Comparison of ENCODE assay signal across 8 cellular contexts in the genomic region with DNA sequence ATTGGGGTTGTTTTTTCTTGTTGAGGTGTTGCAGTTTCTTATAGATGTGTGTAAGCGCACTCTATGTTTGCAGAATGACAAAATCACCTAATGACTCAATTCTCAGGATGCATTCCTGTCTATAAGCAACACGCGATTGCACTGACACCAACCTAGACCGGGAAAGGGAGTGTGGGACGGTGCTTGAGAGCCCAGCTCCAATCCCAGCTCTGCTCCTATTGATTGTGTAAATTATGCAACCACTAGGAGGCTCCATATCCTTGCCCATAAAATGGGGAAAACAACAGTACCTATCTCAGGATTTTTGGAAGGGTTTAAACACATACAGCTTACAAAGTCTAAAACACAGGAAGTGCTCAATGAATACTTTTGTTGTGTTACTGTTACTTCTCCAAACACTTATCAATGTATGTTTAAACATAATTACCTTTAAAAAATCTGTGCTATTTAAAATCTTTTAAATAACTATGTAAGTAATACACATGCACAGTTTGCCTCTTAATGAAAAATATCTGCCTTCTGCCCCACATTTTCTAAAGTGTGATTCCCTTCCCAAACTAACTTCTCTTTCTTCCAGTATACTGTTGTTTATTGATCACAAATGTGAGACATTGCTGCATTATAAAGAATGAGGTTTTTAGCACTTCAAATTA.
A peak's percentile ranks its signal among the peaks of the same experiment; 100 is the strongest.
DNase-seq lines count a peak whose midpoint lies in the region; ATAC-seq and TF ChIP-seq lines count a peak whose summit lies in the region.

No MANE protein-coding gene starts in this region.

- H3K4me1 Mint-ChIP-seq in neural crest cell, result peaks cover 3% of the 10 kb centered on the region

- 6 to 19% methylated on average over 5 of the region's 5 CpGs for WGBS in esophagus squamous epithelium, 2 donors

- peaks cover 6% of the 10 kb centered on the region for H3K27me3 Mint-ChIP-seq in neural crest cell (ENCODE audit: low read depth)

- no peak overlapping the region for H3K4me2 ChIP-seq in OCI-LY3 (ENCODE audit: low read length)

- peak; percentile 60 for ATAC-seq in HG03354 (IDR thresholded peaks at IDR 0.05; ENCODE audit: poor library complexity, severe bottlenecking, unreplicated experiment)
- no peak for ATAC-seq in HG03159 (IDR thresholded peaks at IDR 0.05; ENCODE audit: unreplicated experiment)

- H3K4me1 ChIP-seq in OCI-LY3 (ENCODE audit: low read length), result no peaks in the 10 kb centered on the region
- no peaks in the 10 kb centered on the region for H3K4me1 ChIP-seq in esophagus squamous epithelium

- peak; percentile 8 for DNase-seq in GM10266 (ENCODE audit: extremely low spot score)
- no peak for DNase-seq in esophagus squamous epithelium (lab: John Stamatoyannopoulos, UW)
- DNase-seq in neural crest cell (ENCODE audit: low read depth, low spot score), result peak; percentile 17
- no peak for DNase-seq in stimulated activated CD4-positive, alpha-beta T cell treated with anti-CD3 and anti-CD28 coated beads, Interleukin-2, amount 100 ng/mL, for 24 hours
- no peak for DNase-seq in activated gamma-delta T cell (lab: John Stamatoyannopoulos, UW)

- peak; percentile 44 for TF ChIP-seq CTCF in GM10266 (IDR thresholded peaks at IDR 0.05; ENCODE audit: control insufficient read depth, insufficient read depth, low read depth, missing control alignments)
- TF ChIP-seq CTCF in OCI-LY3 (IDR thresholded peaks at IDR 0.05; ENCODE audit: low read depth, low read length), result peak; percentile 45
- TF ChIP-seq CTCF in esophagus squamous epithelium (IDR thresholded peaks at IDR 0.05), result peak in 5 of 6 experiments; percentile 17 to 43 (median 23)
- TF ChIP-seq CTCF in neural crest cell (conservative IDR thresholded peaks at IDR 0.05), result peak; percentile 72

- H3K4me3 Mint-ChIP-seq in neural crest cell, result no peak overlapping the region

- no peak overlapping the region for H3K4me3 ChIP-seq in OCI-LY3 (ENCODE audit: low read length)
- H3K4me3 ChIP-seq in esophagus squamous epithelium, result no peak overlapping the region

- H3K36me3 Mint-ChIP-seq in neural crest cell (ENCODE audit: low read depth), result no peaks in the 10 kb centered on the region

- intact Hi-C loops in esophagus squamous epithelium (cut with DNase I), result no loop called here

- H3K9me3 ChIP-seq in OCI-LY3 (ENCODE audit: insufficient read depth, low read length) (no peaks in the 10 kb centered on the region), esophagus squamous epithelium (no peaks in the 10 kb centered on the region)

- H3K36me3 ChIP-seq in OCI-LY3 (replicated peaks; ENCODE audit: low read depth, low read length) (no peaks in the 10 kb centered on the region), esophagus squamous epithelium (no peaks in the 10 kb centered on the region)

- H3K9me3 Mint-ChIP-seq in neural crest cell, result no peaks in the 10 kb centered on the region

- H2AFZ ChIP-seq in OCI-LY3 (ENCODE audit: low read depth, low read length), result no peak overlapping the region

- no peaks in the 10 kb centered on the region for H3K27me3 ChIP-seq in OCI-LY3 (ENCODE audit: low read depth, low read length)
- no peaks in the 10 kb centered on the region for H3K27me3 ChIP-seq in esophagus squamous epithelium

- H3K27ac ChIP-seq in OCI-LY3 (ENCODE audit: low read length) (no peak overlapping the region), esophagus squamous epithelium (no peak overlapping the region)

- H3K27ac Mint-ChIP-seq in neural crest cell (ENCODE audit: unreplicated experiment), result no peak overlapping the region

- H3K79me2 ChIP-seq in OCI-LY3 (ENCODE audit: low read length), result no peaks in the 10 kb centered on the region

- no peaks in the 10 kb centered on the region for H4K20me1 ChIP-seq in OCI-LY3 (ENCODE audit: insufficient read depth, low read length)

- H3K9ac ChIP-seq in OCI-LY3 (ENCODE audit: low read length), result no peak overlapping the region

- no peak for TF ChIP-seq POLR2A in esophagus squamous epithelium (IDR thresholded peaks at IDR 0.05)

Comparison
In these comparisons a context has a peak if more than half of its experiments do, and no peak if none do; other contexts are left out.
1. DNase-seq: peak in GM10266 (single experiment) and neural crest cell (single experiment); none in esophagus squamous epithelium (single experiment), stimulated activated CD4-positive, alpha-beta T cell treated with anti-CD3 and anti-CD28 coated beads, Interleukin-2, amount 100 ng/mL, for 24 hours (0 of 2) and activated gamma-delta T cell (single experiment).
2. Peak in every context shown above with its lines, with median percentiles within 50 percentile points of each other: CTCF ChIP-seq.